ENCODE assay signal across 1 cellular context in genomic region chr17:79005063-79005861, GRCh38.
A peak's percentile ranks its signal among the peaks of the same experiment; 100 is the strongest.
TF ChIP-seq lines count a peak whose summit lies in the region.

No MANE protein-coding gene starts in this region.

TF ChIP-seq in HEK293, 187 proteins besides CTCF, POLR2A, EP300 and RAD21 (continued from another document):
- TF ChIP-seq ZSCAN18 (tag by site-specific recombination; IDR thresholded peaks at IDR 0.05) (no peak), PRDM1 (tag by site-specific recombination; IDR thresholded peaks at IDR 0.05) (peak; percentile 37; the same call in 1 of the 2 replicates), MZF1 (tag by site-specific recombination; IDR thresholded peaks at IDR 0.05; ENCODE audit: borderline replicate concordance) (peak; percentile 44; the same call in 1 of the 2 replicates)
